Comparison of ENCODE assay signal across 9 cellular contexts in genomic region chr19:49691243-49692101, GRCh38. TPM values are rescaled to one million over a fixed set of nuclear protein-coding genes. Genes with fewer than 3 reads are reported as not detected.
A peak's percentile ranks its signal among the peaks of the same experiment; 100 is the strongest.
DNase-seq lines count a peak whose midpoint lies in the region; ATAC-seq lines count a peak whose summit lies in the region.
"Had no signal": no experiment of that assay in that cellular context is flagged by ENCODE, and none has a peak within 500 bp of the region (broad histone marks: within the 10 kb centered on the region; RNA-seq: fewer than 3 reads in every experiment).

No MANE protein-coding gene starts in this region.

- DNase-seq in ELF-1 (ENCODE audit: low read depth, low spot score) (peak; percentile 81), NCI-H2171 treated with DMSO at 0.1 percent for 48 hours (lab: John Stamatoyannopoulos, UW) (peak; percentile 72), amniotic stem cell (lab: John Stamatoyannopoulos, UW) (peak; percentile 40), left cardiac atrium (peak; percentile 75), pons (ENCODE audit: low spot score) (peak; percentile 79)
- DNase-seq in NK-92 treated with Interleukin-12 subunit alpha and Interleukin-12 subunit beta, amount 100 ng/mL, for 24 hours (lab: John Stamatoyannopoulos, UW), result no peak

- intact Hi-C loops in left cardiac atrium (cut with DNase I), result loop anchor here in 1 of 2 donors (5.0 kb wide), 1 partner anchor 71 kb away; the partner anchor contains the start of gene TSKS

- ATAC-seq in left cardiac atrium (peak; percentile 45 to 64), HG03571 (IDR thresholded peaks at IDR 0.05; ENCODE audit: unreplicated experiment) (no peak), GM18909 (IDR thresholded peaks at IDR 0.05; ENCODE audit: poor library complexity, unreplicated experiment) (no peak)
- ATAC-seq: Panc1 had no signal

RNA-seq across cellular contexts. Expression of gene CPT1C, which starts 0.6 kb away (rescaled TPM):
- total RNA-seq in left cardiac atrium, result 1 to 10 TPM; 4.7 to 5.1 TPM

RNA-seq across cellular contexts. Expression of gene ADM5, which starts 2.1 kb away (rescaled TPM):
- 1 to 10 TPM; 1.1 to 1.2 TPM for total RNA-seq in left cardiac atrium

RNA-seq across cellular contexts. Expression of gene PRMT1, which starts 14.4 kb away (rescaled TPM):
- total RNA-seq in left cardiac atrium, result 100 to 1,000 TPM; 137 to 159 TPM

RNA-seq across cellular contexts. Expression of gene BCL2L12, which starts 25.7 kb away (rescaled TPM):
- 10 to 100 TPM; 12.0 to 12.5 TPM for total RNA-seq in left cardiac atrium

RNA-seq across cellular contexts. Expression of gene IRF3, which starts 25.8 kb away (rescaled TPM):
- total RNA-seq in left cardiac atrium, result 10 to 100 TPM; 46.3 to 48.1 TPM

Comparison
In these comparisons a context has a peak if more than half of its experiments do, and no peak if none do; other contexts are left out.
1. ATAC-seq: peak in left cardiac atrium (2 of 2); none in HG03571 (single experiment) and GM18909 (single experiment).